Comparison of ENCODE assay signal across 1 cellular context in genomic region chr2:69643602-69644505, GRCh38.
TF ChIP-seq lines count a peak whose summit lies in the region.

TSS of gene AAK1 (minus strand) at chr2:69643739. CDS start at chr2:69643040, 699 bp downstream.

TF ChIP-seq in HepG2, 621 proteins besides CTCF, POLR2A, EP300 and RAD21 (continued from another document and continues in another):
- peak; percentile 22; the same call in 1 of the 2 replicates for TF ChIP-seq ZNF512B (CRISPR knock-in tag; IDR thresholded peaks at IDR 0.05; ENCODE audit: borderline replicate concordance)
- TF ChIP-seq ZBTB39 (CRISPR knock-in tag; IDR thresholded peaks at IDR 0.05), result 0 out of 2 replicates have a peak, but pooled peaks have one; percentile 25
- peak; percentile 60 for TF ChIP-seq U2AF1 (optimal IDR thresholded peaks at IDR 0.05; ENCODE audit: low read depth, low read length)
- TF ChIP-seq MED8 (CRISPR knock-in tag; IDR thresholded peaks at IDR 0.05; ENCODE audit: insufficient replicate concordance), result peak; percentile 7
- TF ChIP-seq CENPX (CRISPR knock-in tag; IDR thresholded peaks at IDR 0.05), result no peak
- TF ChIP-seq ZNF704 (CRISPR knock-in tag; IDR thresholded peaks at IDR 0.05; ENCODE audit: borderline replicate concordance), result no peak
- no peak for TF ChIP-seq ARID2 (CRISPR knock-in tag; IDR thresholded peaks at IDR 0.05; ENCODE audit: borderline replicate concordance)
- no peak for TF ChIP-seq ZNF703 (CRISPR knock-in tag; IDR thresholded peaks at IDR 0.05; ENCODE audit: borderline replicate concordance)
- peak; percentile 96 for TF ChIP-seq ZBTB2 (CRISPR knock-in tag; IDR thresholded peaks at IDR 0.05; ENCODE audit: low read depth)
- TF ChIP-seq HOXD1 (CRISPR knock-in tag; IDR thresholded peaks at IDR 0.05), result 0 out of 2 replicates have a peak, but pooled peaks have one; percentile 19
- TF ChIP-seq ZNF781 (CRISPR knock-in tag; IDR thresholded peaks at IDR 0.05; ENCODE audit: borderline replicate concordance, not compliant biosample characterization), result no peak
- TF ChIP-seq ZNF350 (CRISPR knock-in tag; IDR thresholded peaks at IDR 0.05; ENCODE audit: borderline replicate concordance, low read depth), result peak; percentile 67; the same call in 1 of the 2 replicates
- no peak for TF ChIP-seq NCOA2 (CRISPR knock-in tag; IDR thresholded peaks at IDR 0.05)
- TF ChIP-seq USF2 (IDR thresholded peaks at IDR 0.05; ENCODE audit: low read depth, low read length), result no peak
- TF ChIP-seq USF2 (CRISPR knock-in tag; IDR thresholded peaks at IDR 0.05; ENCODE audit: borderline replicate concordance), result no peak
- no peak for TF ChIP-seq KDM1A (CRISPR knock-in tag; IDR thresholded peaks at IDR 0.05)
- peak; percentile 99 for TF ChIP-seq ZNF839 (CRISPR knock-in tag; IDR thresholded peaks at IDR 0.05; ENCODE audit: borderline replicate concordance)
- TF ChIP-seq ASH2L (IDR thresholded peaks at IDR 0.05; ENCODE audit: insufficient read length, low read depth, low read length), result peak; percentile 99
- TF ChIP-seq THAP7 (CRISPR knock-in tag; IDR thresholded peaks at IDR 0.05), result 0 out of 2 replicates have a peak, but pooled peaks have one; percentile 62
- 0 out of 2 replicates have a peak, but pooled peaks have one; percentile 73 for TF ChIP-seq HOXA9 (CRISPR knock-in tag; IDR thresholded peaks at IDR 0.05; ENCODE audit: borderline replicate concordance)
- TF ChIP-seq RXRB (CRISPR knock-in tag; IDR thresholded peaks at IDR 0.05; ENCODE audit: borderline replicate concordance), result no peak
- TF ChIP-seq ZNF746 (CRISPR knock-in tag; IDR thresholded peaks at IDR 0.05), result peak; percentile 23; the same call in 1 of the 2 replicates
- TF ChIP-seq SMC3 (IDR thresholded peaks at IDR 0.05; ENCODE audit: low read length), result no peak
- TF ChIP-seq ZSCAN30 (CRISPR knock-in tag; IDR thresholded peaks at IDR 0.05), result no peak
- peak; percentile 67; the same call in 1 of the 2 replicates for TF ChIP-seq MTA1 (CRISPR knock-in tag; IDR thresholded peaks at IDR 0.05; ENCODE audit: borderline replicate concordance)
- TF ChIP-seq FOXP1 (IDR thresholded peaks at IDR 0.05), result no peak
- TF ChIP-seq FOXP1 (CRISPR knock-in tag; IDR thresholded peaks at IDR 0.05), result no peak
- peak; percentile 11; the same call in 1 of the 2 replicates for TF ChIP-seq ZMYM3 (CRISPR knock-in tag; IDR thresholded peaks at IDR 0.05)
- TF ChIP-seq HDAC1 (CRISPR knock-in tag; IDR thresholded peaks at IDR 0.05), result peak; percentile 55
- TF ChIP-seq GATA4 (IDR thresholded peaks at IDR 0.05; ENCODE audit: borderline replicate concordance, low read depth), result no peak
- no peak for TF ChIP-seq ZNF549 (CRISPR knock-in tag; IDR thresholded peaks at IDR 0.05)
- TF ChIP-seq HMGXB3 (CRISPR knock-in tag; IDR thresholded peaks at IDR 0.05; ENCODE audit: borderline replicate concordance), result no peak
- TF ChIP-seq ZNF878 (CRISPR knock-in tag; IDR thresholded peaks at IDR 0.05), result 0 out of 2 replicates have a peak, but pooled peaks have one; percentile 4
- TF ChIP-seq NBN (conservative IDR thresholded peaks at IDR 0.05), result no peak
- TF ChIP-seq MED13 (CRISPR knock-in tag; IDR thresholded peaks at IDR 0.05), result no peak; the same call in 1 of the 2 replicates
- 0 out of 2 replicates have a peak, but pooled peaks have one; percentile 41 for TF ChIP-seq ZNF784 (CRISPR knock-in tag; IDR thresholded peaks at IDR 0.05; ENCODE audit: borderline replicate concordance)
- TF ChIP-seq PAWR (CRISPR knock-in tag; IDR thresholded peaks at IDR 0.05; ENCODE audit: borderline replicate concordance), result no peak; the same call in 1 of the 2 replicates
- TF ChIP-seq MATR3 (CRISPR knock-in tag; IDR thresholded peaks at IDR 0.05), result no peak
- TF ChIP-seq ZNF710 (CRISPR knock-in tag; IDR thresholded peaks at IDR 0.05; ENCODE audit: borderline replicate concordance), result 0 out of 2 replicates have a peak, but pooled peaks have one; percentile 74
- no peak for TF ChIP-seq SMYD3 (CRISPR knock-in tag; IDR thresholded peaks at IDR 0.05)
